In genomic region chr16:57903656-57904055, GRCh38 we compare ENCODE assay signal across 25 cellular contexts.
"Had no signal": no experiment of that assay in that cellular context is flagged by ENCODE, and none has a peak within 500 bp of the region (broad histone marks: within the 10 kb centered on the region; RNA-seq: fewer than 3 reads in every experiment).

No MANE protein-coding gene starts in this region.

- H3K27me3 ChIP-seq: upper lobe of left lung, vagina had no signal

- DNase-seq: activated CD4-positive, alpha-beta T cell treated with anti-CD3 and anti-CD28 coated beads, Interleukin-2, amount 10 ng/mL, durations not matched to agents 7 days and 5 days; activated CD4-positive, CD25-positive, alpha-beta regulatory T cell treated with anti-CD3 and anti-CD28 coated beads, Interleukin-2, amount 50 U/mL, for 72 hours; activated CD8-positive, alpha-beta T cell treated with anti-CD3 and anti-CD28 coated beads for 36 hours; activated gamma-delta T cell treated with Interleukin-2 at 50 U/mL for 16 hours; activated T-cell treated with anti-CD3 and anti-CD28 coated beads, Interleukin-2, amount 50 U/mL, for 4 hours; central memory CD4-positive, alpha-beta T cell; effector CD8-positive, alpha-beta T cell; esophagus squamous epithelium; foreskin melanocyte; heart right ventricle; kidney glomerular epithelial cell; left ventricle myocardium inferior; mesendoderm; stimulated activated CD4-positive, alpha-beta T cell treated with anti-CD3 and anti-CD28 coated beads, Interleukin-1b, Interleukin-23, amount 100 ng/mL, for 48 hours; stimulated activated CD4-positive, alpha-beta T cell treated with anti-CD3 and anti-CD28 coated beads, Interleukin-4, amount 100 ng/mL, for 4 hours; stimulated activated CD8-positive, alpha-beta memory T cell treated with anti-CD3 and anti-CD28 coated beads, Interleukin-4, amount 100 ng/mL, for 48 hours; stimulated activated naive CD8-positive, alpha-beta T cell treated with anti-CD3 and anti-CD28 coated beads, Interleukin-15, amount 100 ng/mL, for 72 hours; substantia nigra; T-helper 2 cell had no signal

- H3K9me3 ChIP-seq: breast epithelium, esophagus squamous epithelium, heart right ventricle, left ventricle myocardium inferior, upper lobe of left lung, vagina had no signal

- H3K4me3 ChIP-seq: breast epithelium, esophagus squamous epithelium, heart right ventricle, left ventricle myocardium inferior, lung, skin epidermis, upper lobe of left lung, vagina had no signal

- H3K4me1 ChIP-seq: breast epithelium, left ventricle myocardium inferior, vagina had no signal

- H3K36me3 ChIP-seq: breast epithelium, esophagus squamous epithelium, heart right ventricle, left ventricle myocardium inferior, upper lobe of left lung, vagina had no signal

- H3K27ac ChIP-seq: breast epithelium, epithelial cell of prostate, esophagus squamous epithelium, heart right ventricle, left ventricle myocardium inferior, skin epidermis, upper lobe of left lung, vagina had no signal
